1 cellular context compared by ENCODE assay signal in the genomic region with DNA sequence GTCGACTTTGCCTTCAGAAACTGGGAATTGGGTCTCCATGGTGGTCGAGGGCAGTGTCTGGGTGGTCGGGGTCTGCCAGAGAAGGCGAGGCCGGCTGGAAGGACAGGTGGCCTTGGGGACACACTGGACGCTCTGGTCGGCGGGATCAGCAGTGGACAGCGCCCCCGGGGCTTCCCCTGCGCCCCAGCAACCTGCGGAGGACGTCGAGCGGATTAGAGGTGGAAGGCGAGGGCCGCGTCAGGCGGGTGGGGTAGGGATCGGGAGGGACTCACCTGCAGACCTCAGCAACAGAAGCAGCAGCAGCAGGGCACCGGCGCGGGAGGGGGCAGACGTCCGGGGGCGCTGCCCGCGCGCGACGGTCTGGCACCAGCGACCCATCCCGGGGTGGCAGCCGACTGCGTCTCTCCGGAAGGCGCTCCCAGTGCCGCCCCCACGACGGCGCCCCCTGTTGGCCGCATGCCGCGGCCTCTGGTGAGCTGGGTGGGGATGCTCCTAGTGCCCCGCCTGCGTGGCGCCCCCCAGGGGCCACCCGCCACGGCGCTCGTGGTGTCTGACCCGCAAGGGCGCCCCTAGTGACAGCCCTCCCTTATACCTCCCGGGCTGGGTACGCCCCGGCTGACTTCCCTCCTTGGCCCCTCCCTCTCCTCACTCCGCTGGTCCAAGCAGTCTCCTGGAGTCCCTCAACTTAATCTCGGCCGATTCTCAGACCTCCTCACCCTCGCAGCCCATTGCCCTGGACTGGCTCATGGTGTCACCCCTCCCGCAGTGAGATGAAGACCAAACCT.
TF ChIP-seq lines count a peak whose summit lies in the region.

A gene with protein sequence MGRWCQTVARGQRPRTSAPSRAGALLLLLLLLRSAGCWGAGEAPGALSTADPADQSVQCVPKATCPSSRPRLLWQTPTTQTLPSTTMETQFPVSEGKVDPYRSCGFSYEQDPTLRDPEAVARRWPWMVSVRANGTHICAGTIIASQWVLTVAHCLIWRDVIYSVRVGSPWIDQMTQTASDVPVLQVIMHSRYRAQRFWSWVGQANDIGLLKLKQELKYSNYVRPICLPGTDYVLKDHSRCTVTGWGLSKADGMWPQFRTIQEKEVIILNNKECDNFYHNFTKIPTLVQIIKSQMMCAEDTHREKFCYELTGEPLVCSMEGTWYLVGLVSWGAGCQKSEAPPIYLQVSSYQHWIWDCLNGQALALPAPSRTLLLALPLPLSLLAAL (minus strand): TSS at position 423 of the 785 bp plus-strand sequence. CDS start 45 bp downstream, at position 378.

TF ChIP-seq in A549, 52 proteins besides CTCF, POLR2A, EP300 and RAD21:
- TF ChIP-seq KDM1A (IDR thresholded peaks at IDR 0.05; ENCODE audit: low read depth) (no peak), MAFK (IDR thresholded peaks at IDR 0.05; ENCODE audit: partially characterized antibody) (no peak), NFE2L2 (conservative IDR thresholded peaks at IDR 0.05; ENCODE audit: low read length) (no peak), HDAC2 (IDR thresholded peaks at IDR 0.05) (no peak), ESRRA (IDR thresholded peaks at IDR 0.05; ENCODE audit: borderline replicate concordance, low read length) (no peak), HOXB5 (CRISPR knock-in tag; IDR thresholded peaks at IDR 0.05) (no peak), KDM5A (IDR thresholded peaks at IDR 0.05) (no peak), MYC (IDR thresholded peaks at IDR 0.05; ENCODE audit: borderline replicate concordance, low read length) (no peak)
